Comparison of ENCODE assay signal across 10 cellular contexts in the genomic region with DNA sequence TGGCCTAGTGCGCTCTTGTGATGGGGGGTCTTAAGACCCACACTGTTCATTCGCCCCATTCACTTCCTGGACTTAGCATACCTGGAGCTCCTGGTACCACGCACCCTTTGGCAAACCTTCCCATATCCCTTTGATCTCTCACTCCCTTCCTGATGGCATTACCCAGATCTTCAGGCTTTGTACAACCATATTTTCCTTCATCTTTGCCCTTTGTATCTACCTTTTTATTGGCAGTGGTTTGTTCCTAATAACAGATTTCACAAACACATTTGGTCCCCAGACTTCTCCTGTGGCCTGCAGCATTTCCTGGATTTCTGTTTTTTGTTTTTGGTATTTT. TPM values are rescaled to one million over a fixed set of nuclear protein-coding genes. Genes with fewer than 3 reads are reported as not detected.
DNase-seq lines count a peak whose midpoint lies in the region; ATAC-seq and TF ChIP-seq lines count a peak whose summit lies in the region.
"Had no signal": no experiment of that assay in that cellular context is flagged by ENCODE, and none has a peak within 500 bp of the region (broad histone marks: within the 10 kb centered on the region; RNA-seq: fewer than 3 reads in every experiment).

No MANE protein-coding gene starts in this region.

- TF ChIP-seq CTCF in suprapubic skin (IDR thresholded peaks at IDR 0.05) = no peak

- H3K27me3 ChIP-seq in layer of hippocampus (ENCODE audit: control insufficient read depth, insufficient read depth, low read length) (no peaks in the 10 kb centered on the region), suprapubic skin (no peaks in the 10 kb centered on the region)

- peaks cover 2% of the 10 kb centered on the region for H3K27me3 Mint-ChIP-seq in activated T-helper 2 cell treated with anti-CD3 and anti-CD28 coated beads, Interferon-gamma antibody, Interleukin-2, Interleukin-4, amounts not matched to agents 10 μg/mL and 5 μg/mL and 100 μg/mL, durations not matched to agents 14 hours and 24 hours and 36 hours (ENCODE audit: low read depth)

- H3K4me1 Mint-ChIP-seq in activated T-helper 2 cell treated with anti-CD3 and anti-CD28 coated beads, Interferon-gamma antibody, Interleukin-2, Interleukin-4, amounts not matched to agents 10 μg/mL and 5 μg/mL and 100 μg/mL, durations not matched to agents 14 hours and 24 hours and 36 hours (ENCODE audit: low read depth) = peaks cover 26% of the 10 kb centered on the region

- TF ChIP-seq EP300 in suprapubic skin (IDR thresholded peaks at IDR 0.05) = no peak

- no peak for ATAC-seq in HG03439 (IDR thresholded peaks at IDR 0.05; ENCODE audit: unreplicated experiment)
- no peak for ATAC-seq in stimulated activated naive CD8-positive, alpha-beta T cell treated with anti-CD3 and anti-CD28 coated beads, Interleukin-15, Interleukin-2, amounts not matched to agents 100 U/mL and 50 U/mL, for 24 hours
- ATAC-seq: activated T-cell treated with anti-CD3 and anti-CD28 coated beads, Interleukin-2, amount 50 U/mL, for 72 hours had no signal

- H3K27ac ChIP-seq in layer of hippocampus (ENCODE audit: low read depth, low read length) (peak overlapping the region; percentile 79), suprapubic skin (peak overlapping the region; percentile 75)
- H3K27ac ChIP-seq: KMS-11 had no signal

- WGBS in suprapubic skin = 91% methylated on average over 3 of the region's 3 CpGs

- no peak overlapping the region for H3K4me3 ChIP-seq in suprapubic skin

- H3K36me3 Mint-ChIP-seq in activated T-helper 2 cell treated with anti-CD3 and anti-CD28 coated beads, Interferon-gamma antibody, Interleukin-2, Interleukin-4, amounts not matched to agents 10 μg/mL and 5 μg/mL and 100 μg/mL, durations not matched to agents 14 hours and 24 hours and 36 hours (ENCODE audit: low read depth) = peaks cover 4% of the 10 kb centered on the region

- no peaks in the 10 kb centered on the region for H3K9me3 ChIP-seq in suprapubic skin

- H3K4me1 ChIP-seq in suprapubic skin = peaks cover 16% of the 10 kb centered on the region

- no peaks in the 10 kb centered on the region for H3K36me3 ChIP-seq in suprapubic skin

- no peaks in the 10 kb centered on the region for H3K9me3 Mint-ChIP-seq in activated T-helper 2 cell treated with anti-CD3 and anti-CD28 coated beads, Interferon-gamma antibody, Interleukin-2, Interleukin-4, amounts not matched to agents 10 μg/mL and 5 μg/mL and 100 μg/mL, durations not matched to agents 14 hours and 24 hours and 36 hours
- H3K9me3 Mint-ChIP-seq: activated T-cell treated with anti-CD3 and anti-CD28 coated beads, Interleukin-2, amount 50 U/mL, for 72 hours had no signal

- H3K27ac Mint-ChIP-seq in activated T-helper 2 cell treated with anti-CD3 and anti-CD28 coated beads, Interferon-gamma antibody, Interleukin-2, Interleukin-4, amounts not matched to agents 10 μg/mL and 5 μg/mL and 100 μg/mL, durations not matched to agents 14 hours and 24 hours and 36 hours = peak overlapping the region; percentile 0

- intact Hi-C loops in activated T-helper 2 cell treated with anti-CD3 and anti-CD28 coated beads, Interferon-gamma antibody, Interleukin-2, Interleukin-4, amounts not matched to agents 10 μg/mL and 5 μg/mL and 100 μg/mL, durations not matched to agents 14 hours and 24 hours and 36 hours (cut with micrococcal nuclease) = no loop called here

- no peak for TF ChIP-seq POLR2A in suprapubic skin (IDR thresholded peaks at IDR 0.05)

- H3K4me3 Mint-ChIP-seq in activated T-helper 2 cell treated with anti-CD3 and anti-CD28 coated beads, Interferon-gamma antibody, Interleukin-2, Interleukin-4, amounts not matched to agents 10 μg/mL and 5 μg/mL and 100 μg/mL, durations not matched to agents 14 hours and 24 hours and 36 hours (ENCODE audit: low read depth) = no peak overlapping the region
- H3K4me3 Mint-ChIP-seq: activated T-cell treated with anti-CD3 and anti-CD28 coated beads, Interleukin-2, amount 50 U/mL, for 72 hours had no signal

- no peak for DNase-seq in activated T-helper 2 cell treated with anti-CD3 and anti-CD28 coated beads, Interferon-gamma antibody, Interleukin-2, Interleukin-4, amounts not matched to agents 10 μg/mL and 5 μg/mL and 100 μg/mL, durations not matched to agents 14 hours and 24 hours and 36 hours (ENCODE audit: low spot score)
- no peak for DNase-seq in suprapubic skin (ENCODE audit: low spot score in 2 of 2)
- DNase-seq in stimulated activated naive CD8-positive, alpha-beta T cell treated with anti-CD3 and anti-CD28 coated beads, Interleukin-15, Interleukin-2, amounts not matched to agents 100 U/mL and 50 U/mL, for 24 hours = no peak
- DNase-seq: activated T-cell treated with anti-CD3 and anti-CD28 coated beads, Interleukin-2, amount 50 U/mL, for 72 hours; NCI-H69; stimulated activated CD8-positive, alpha-beta memory T cell treated with anti-CD3 and anti-CD28 coated beads, Interleukin-4, amount 100 ng/mL, for 48 hours had no signal

RNA-seq across cellular contexts. Expression of a gene that starts 16.0 kb away (rescaled TPM):
- 3.5 and 3.7 TPM in 2 replicates for total RNA-seq in activated T-helper 2 cell treated with anti-CD3 and anti-CD28 coated beads, Interferon-gamma antibody, Interleukin-2, Interleukin-4, amounts not matched to agents 10 μg/mL and 5 μg/mL and 100 μg/mL, durations not matched to agents 14 hours and 24 hours and 36 hours
- total RNA-seq in suprapubic skin = 100 to 1,000 TPM in 2 of 4 donors, 10 to 100 TPM in 2; 69.6 to 160 (median 110) TPM

RNA-seq across cellular contexts. Expression of a gene that starts 22.8 kb away (rescaled TPM):
- total RNA-seq in activated T-helper 2 cell treated with anti-CD3 and anti-CD28 coated beads, Interferon-gamma antibody, Interleukin-2, Interleukin-4, amounts not matched to agents 10 μg/mL and 5 μg/mL and 100 μg/mL, durations not matched to agents 14 hours and 24 hours and 36 hours = 256 and 260 TPM in 2 replicates
- total RNA-seq in suprapubic skin = 100 to 1,000 TPM in 1 of 4 donors, 10 to 100 TPM in 3; 50.7 to 128 (median 67.6) TPM

RNA-seq across cellular contexts. Expression of a gene that starts 29.0 kb away (rescaled TPM):
- total RNA-seq in activated T-helper 2 cell treated with anti-CD3 and anti-CD28 coated beads, Interferon-gamma antibody, Interleukin-2, Interleukin-4, amounts not matched to agents 10 μg/mL and 5 μg/mL and 100 μg/mL, durations not matched to agents 14 hours and 24 hours and 36 hours = 680 and 689 TPM in 2 replicates
- 10 to 100 TPM; 25.6 to 84.1 (median 45.1) TPM for total RNA-seq in suprapubic skin

RNA-seq across cellular contexts. Expression of a gene that starts 32.7 kb away (rescaled TPM):
- 1.5 and 2.9 TPM in 2 replicates for total RNA-seq in activated T-helper 2 cell treated with anti-CD3 and anti-CD28 coated beads, Interferon-gamma antibody, Interleukin-2, Interleukin-4, amounts not matched to agents 10 μg/mL and 5 μg/mL and 100 μg/mL, durations not matched to agents 14 hours and 24 hours and 36 hours
- total RNA-seq in suprapubic skin = 1 to 10 TPM; 1.2 to 3.0 (median 1.6) TPM

RNA-seq across cellular contexts. Expression of a gene that starts 37.3 kb away (rescaled TPM):
- total RNA-seq in activated T-helper 2 cell treated with anti-CD3 and anti-CD28 coated beads, Interferon-gamma antibody, Interleukin-2, Interleukin-4, amounts not matched to agents 10 μg/mL and 5 μg/mL and 100 μg/mL, durations not matched to agents 14 hours and 24 hours and 36 hours = not detected in 2 replicates
- not detected for total RNA-seq in suprapubic skin
- total RNA-seq: activated T-cell treated with anti-CD3 and anti-CD28 coated beads, Interleukin-2, amount 50 U/mL, for 72 hours; T-helper 1 cell treated with Interleukin-12 subunit alpha and Interleukin-12 subunit beta and Interleukin-4 antibody, amounts not matched to agents 30 ng/mL and 1 ng/mL, for 36 hours had no signal

Comparison
In these comparisons a context has a peak if more than half of its experiments do, and no peak if none do; other contexts are left out.
1. RNA of a gene that starts 16.0 kb away (total RNA-seq): 69.6 to 160 TPM in suprapubic skin; 3.5 to 3.7 TPM in activated T-helper 2 cell treated with anti-CD3 and anti-CD28 coated beads, Interferon-gamma antibody, Interleukin-2, Interleukin-4, amounts not matched to agents 10 μg/mL and 5 μg/mL and 100 μg/mL, durations not matched to agents 14 hours and 24 hours and 36 hours; every median in the first group is over 10 times any median in the second.